ENCODE assay signal across 8 cellular contexts in the genomic region with DNA sequence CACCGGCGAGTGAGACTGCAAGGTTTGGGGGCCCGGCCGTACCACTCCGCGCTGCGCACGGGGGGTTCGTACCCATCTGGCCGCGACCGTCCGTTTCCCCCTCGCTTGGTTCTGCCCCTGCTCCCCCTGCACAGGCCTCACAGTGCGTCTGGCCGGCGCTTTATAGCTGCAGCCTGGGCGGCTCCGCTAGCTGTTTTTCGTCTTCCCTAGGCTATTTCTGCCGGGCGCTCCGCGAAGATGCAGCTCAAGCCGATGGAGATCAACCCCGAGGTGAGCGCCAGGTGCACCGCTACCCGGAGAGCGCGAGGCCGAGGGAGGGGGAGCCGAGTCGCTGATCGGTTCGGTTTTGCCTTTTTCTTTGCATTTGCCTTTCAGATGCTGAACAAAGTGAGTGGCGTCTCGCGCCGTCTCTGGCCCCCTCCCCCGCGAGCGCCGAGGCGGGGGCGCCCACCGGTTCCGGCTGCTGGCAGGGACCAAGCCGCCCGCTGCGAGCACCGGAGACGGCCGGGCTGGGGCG. TPM values are rescaled to one million over a fixed set of nuclear protein-coding genes. Genes with fewer than 3 reads are reported as not detected.
DNase-seq lines count a peak whose midpoint lies in the region; ATAC-seq and TF ChIP-seq lines count a peak whose summit lies in the region.

A gene (plus strand): TSS at position 189 of the 517 bp plus-strand sequence. CDS start 49 bp downstream, at position 238.

- TF ChIP-seq CTCF in DOHH2 (IDR thresholded peaks at IDR 0.05; ENCODE audit: low read depth, low read length, poor library complexity, severe bottlenecking): no peak
- TF ChIP-seq CTCF in GM23338 (conservative IDR thresholded peaks at IDR 0.05; ENCODE audit: low read depth in 2 of 2): no peak
- TF ChIP-seq CTCF in activated CD8-positive, alpha-beta T cell treated with anti-CD3 and anti-CD28 coated beads for 36 hours (IDR thresholded peaks at IDR 0.05): no peak
- no peak for TF ChIP-seq CTCF in fibroblast of mammary gland (conservative IDR thresholded peaks at IDR 0.05; ENCODE audit: control insufficient read depth, insufficient read depth, low read depth, low read length)
- TF ChIP-seq CTCF in uterus (IDR thresholded peaks at IDR 0.05): no peak

- CTCF ChIA-PET in activated CD8-positive, alpha-beta T cell treated with anti-CD3 and anti-CD28 coated beads for 36 hours (lab: Charles Lee): no interaction called here

- H3K4me3 Mint-ChIP-seq in GM23338: peak within 1 kb of the TSS; percentile 97
- H3K4me3 Mint-ChIP-seq in activated CD8-positive, alpha-beta T cell treated with anti-CD3 and anti-CD28 coated beads for 36 hours: peak within 1 kb of the TSS; percentile 62

- peaks cover 9% of the 10 kb centered on the region; the same call in 2 of the 3 replicates for H3K9me3 Mint-ChIP-seq in GM23338
- no peaks in the 10 kb centered on the region for H3K9me3 Mint-ChIP-seq in activated CD8-positive, alpha-beta T cell treated with anti-CD3 and anti-CD28 coated beads for 36 hours

- H3K79me2 ChIP-seq in DOHH2 (ENCODE audit: control insufficient read depth, low read length): peaks cover 39% of the 10 kb centered on the region
- H3K79me2 ChIP-seq in GM23338 (replicated peaks; ENCODE audit: insufficient read depth): peaks cover 41% of the 10 kb centered on the region

- peaks cover 26% of the 10 kb centered on the region for H3K4me1 Mint-ChIP-seq in GM23338
- H3K4me1 Mint-ChIP-seq in activated CD8-positive, alpha-beta T cell treated with anti-CD3 and anti-CD28 coated beads for 36 hours (ENCODE audit: low read depth): peaks cover 10% of the 10 kb centered on the region

- peak within 1 kb of the TSS; percentile 93 for H3K4me2 ChIP-seq in DOHH2 (ENCODE audit: low read length)
- H3K4me2 ChIP-seq in GM23338: peak within 1 kb of the TSS; percentile 78

- peaks cover 49% of the 10 kb centered on the region for H3K36me3 Mint-ChIP-seq in GM23338 (ENCODE audit: low read depth)
- H3K36me3 Mint-ChIP-seq in activated CD8-positive, alpha-beta T cell treated with anti-CD3 and anti-CD28 coated beads for 36 hours (ENCODE audit: low read depth): no peaks in the 10 kb centered on the region

- peak; percentile 98 for DNase-seq in GM23338 (ENCODE audit: low spot score)
- DNase-seq in NCI-H1436 treated with DMSO at 0.1 percent for 48 hours (lab: John Stamatoyannopoulos, UW): peak; percentile 72
- peak; percentile 35 for DNase-seq in activated CD8-positive, alpha-beta T cell treated with anti-CD3 and anti-CD28 coated beads for 36 hours
- DNase-seq in fibroblast of mammary gland (ENCODE audit: low read depth): peak; percentile 76
- DNase-seq in uterus: peak in 1 of 2 donors; percentile 22
- no peak for DNase-seq in foreskin melanocyte

- TF ChIP-seq POLR2A in uterus (IDR thresholded peaks at IDR 0.05): no peak

- H3K27ac Mint-ChIP-seq in GM23338: peak within 1 kb of the TSS; percentile 97
- no peak within 1 kb of the TSS for H3K27ac Mint-ChIP-seq in activated CD8-positive, alpha-beta T cell treated with anti-CD3 and anti-CD28 coated beads for 36 hours

- peak within 1 kb of the TSS; percentile 7; the same call in 1 of the 2 replicates for H2AFZ ChIP-seq in GM23338

- H3K4me3 ChIP-seq in DOHH2 (ENCODE audit: low read length) (peak within 1 kb of the TSS; percentile 95), GM23338 (peak within 1 kb of the TSS; percentile 65), fibroblast of mammary gland (ENCODE audit: control insufficient read depth, low read depth, low read length) (peak within 1 kb of the TSS; percentile 62), muscle layer of colon (ENCODE audit: low read depth in 1 of 2, low read length in 2 of 2) (peak within 1 kb of the TSS; percentile 49 to 55), uterus (peak within 1 kb of the TSS; percentile 10 to 43)

- H3K9me3 ChIP-seq in DOHH2 (ENCODE audit: control insufficient read depth, insufficient read depth, low read length) (no peaks in the 10 kb centered on the region), muscle layer of colon (ENCODE audit: low read length) (no peaks in the 10 kb centered on the region), uterus (no peaks in the 10 kb centered on the region)

- H3K27me3 ChIP-seq in DOHH2 (ENCODE audit: control insufficient read depth, low read length) (peaks cover 7% of the 10 kb centered on the region), GM23338 (ENCODE audit: insufficient read depth) (no peaks in the 10 kb centered on the region), muscle layer of colon (ENCODE audit: control insufficient read depth in 1 of 2, insufficient read depth in 2 of 2, low read length in 2 of 2) (peaks cover 13 to 22% of the 10 kb centered on the region in 2 donors), uterus (peaks cover 0 to 6% of the 10 kb centered on the region in 2 donors)

- intact Hi-C loops in activated CD8-positive, alpha-beta T cell treated with anti-CD3 and anti-CD28 coated beads for 36 hours (cut with micrococcal nuclease): no loop called here
- intact Hi-C loops in uterus (cut with DNase I; ENCODE audit: low total_unique reads): no loop called here

- ATAC-seq in GM23338: peak; percentile 90
- peak; percentile 72 for ATAC-seq in activated CD8-positive, alpha-beta T cell treated with anti-CD3 and anti-CD28 coated beads for 36 hours

- H3K36me3 ChIP-seq in DOHH2 (ENCODE audit: control insufficient read depth, low read length) (peaks cover 44% of the 10 kb centered on the region), GM23338 (ENCODE audit: insufficient read depth) (peaks cover 33% of the 10 kb centered on the region), muscle layer of colon (ENCODE audit: insufficient read depth, low read length) (no peaks in the 10 kb centered on the region), uterus (no peaks in the 10 kb centered on the region)

- peaks cover 9% of the 10 kb centered on the region for H3K27me3 Mint-ChIP-seq in GM23338 (ENCODE audit: insufficient read depth, low read depth, poor library complexity)
- peaks cover 51% of the 10 kb centered on the region for H3K27me3 Mint-ChIP-seq in activated CD8-positive, alpha-beta T cell treated with anti-CD3 and anti-CD28 coated beads for 36 hours

- H3K9me2 ChIP-seq in DOHH2 (replicated peaks; ENCODE audit: control insufficient read depth, low read length): no peaks in the 10 kb centered on the region
- no peaks in the 10 kb centered on the region for H3K9me2 ChIP-seq in GM23338 (ENCODE audit: insufficient read depth)

- peaks cover 15% of the 10 kb centered on the region; the same call in 1 of the 2 replicates for H4K20me1 ChIP-seq in DOHH2 (ENCODE audit: control insufficient read depth, insufficient read depth, low read depth, low read length)
- peaks cover 28% of the 10 kb centered on the region for H4K20me1 ChIP-seq in GM23338 (replicated peaks; ENCODE audit: insufficient read depth)

- peaks cover 31% of the 10 kb centered on the region for H3K4me1 ChIP-seq in DOHH2 (ENCODE audit: control insufficient read depth, low read length)
- H3K4me1 ChIP-seq in GM23338 (ENCODE audit: insufficient read depth): peaks cover 23% of the 10 kb centered on the region
- peaks cover 11% of the 10 kb centered on the region for H3K4me1 ChIP-seq in muscle layer of colon (ENCODE audit: insufficient read depth, low read length)
- peaks cover 0 to 9% of the 10 kb centered on the region in 2 donors for H3K4me1 ChIP-seq in uterus

- H3F3A ChIP-seq in DOHH2 (ENCODE audit: control insufficient read depth, insufficient read depth) (peaks cover 7% of the 10 kb centered on the region), GM23338 (replicated peaks; ENCODE audit: low read depth) (peaks cover 20% of the 10 kb centered on the region; the same call in 1 of the 2 replicates)

- POLR2A ChIA-PET in activated CD8-positive, alpha-beta T cell treated with anti-CD3 and anti-CD28 coated beads for 36 hours (lab: Charles Lee): no interaction called here

- peak within 1 kb of the TSS; percentile 67 for H3K27ac ChIP-seq in DOHH2 (ENCODE audit: low read depth, low read length)
- H3K27ac ChIP-seq in GM23338 (ENCODE audit: low read depth): peak within 1 kb of the TSS; percentile 90
- no peak within 1 kb of the TSS for H3K27ac ChIP-seq in muscle layer of colon (ENCODE audit: low read depth, low read length)
- no peak within 1 kb of the TSS for H3K27ac ChIP-seq in uterus

- no peak within 1 kb of the TSS for H3K9ac ChIP-seq in muscle layer of colon (ENCODE audit: low read length)

TF ChIP-seq in GM23338, 12 proteins besides CTCF, POLR2A, EP300 and RAD21 (continues in another document):
- TF ChIP-seq, protein P1, sequence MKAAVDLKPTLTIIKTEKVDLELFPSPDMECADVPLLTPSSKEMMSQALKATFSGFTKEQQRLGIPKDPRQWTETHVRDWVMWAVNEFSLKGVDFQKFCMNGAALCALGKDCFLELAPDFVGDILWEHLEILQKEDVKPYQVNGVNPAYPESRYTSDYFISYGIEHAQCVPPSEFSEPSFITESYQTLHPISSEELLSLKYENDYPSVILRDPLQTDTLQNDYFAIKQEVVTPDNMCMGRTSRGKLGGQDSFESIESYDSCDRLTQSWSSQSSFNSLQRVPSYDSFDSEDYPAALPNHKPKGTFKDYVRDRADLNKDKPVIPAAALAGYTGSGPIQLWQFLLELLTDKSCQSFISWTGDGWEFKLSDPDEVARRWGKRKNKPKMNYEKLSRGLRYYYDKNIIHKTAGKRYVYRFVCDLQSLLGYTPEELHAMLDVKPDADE (IDR thresholded peaks at IDR 0.05): no peak; the same call in 1 of the 2 replicates
- TF ChIP-seq STAT1 (IDR thresholded peaks at IDR 0.05; ENCODE audit: unreplicated experiment): no peak
- TF ChIP-seq ZNF331 (CRISPR knock-in tag; IDR thresholded peaks at IDR 0.05; ENCODE audit: low read depth): no peak

RNA-seq across cellular contexts. Expression of the gene that starts here (rescaled TPM):
- 1,758 and 1,823 TPM in 2 replicates for total RNA-seq in GM23338 (2014; rRNA removed; shearing (Covaris generic))
- 926 and 998 TPM in 2 replicates for polyA plus RNA-seq in GM23338 (2016; fragmentation: Nextera tagmentation; extraction: Ambion mirVana)
- total RNA-seq in activated CD8-positive, alpha-beta T cell treated with anti-CD3 and anti-CD28 coated beads for 36 hours: 1 to 10 TPM; 2.5 to 3.0 TPM
- 10 to 100 TPM in 3 of 4 donors, 1 to 10 TPM in 1; 3.5 to 81.4 (median 46.4) TPM for total RNA-seq in uterus

Comparison
In these comparisons a context has a peak if more than half of its experiments do, and no peak if none do; other contexts are left out.
1. RNA of the gene that starts here (total RNA-seq): 1,758 to 1,823 TPM in GM23338; 3.5 to 81.4 TPM in uterus and 2.5 to 3.0 TPM in activated CD8-positive, alpha-beta T cell treated with anti-CD3 and anti-CD28 coated beads for 36 hours; every median in the first group is over 10 times any median in the second.
2. H3K27ac ChIP-seq: peak in DOHH2 (single experiment) and GM23338 (single experiment); none in muscle layer of colon (single experiment) and uterus (0 of 2).
3. H3K4me3 ChIP-seq: peak in every context shown above with its lines; median percentile 95 in DOHH2; 65 in GM23338; 62 in fibroblast of mammary gland; 52 in muscle layer of colon; 26 in uterus.